In genomic region chr1:21334214-21335087, GRCh38 we compare ENCODE assay signal across 8 cellular contexts. TPM values are rescaled to one million over a fixed set of nuclear protein-coding genes. Genes with fewer than 3 reads are reported as not detected.
DNase-seq lines count a peak whose midpoint lies in the region; ATAC-seq and TF ChIP-seq lines count a peak whose summit lies in the region.

No MANE protein-coding gene starts in this region.

- peak; percentile 90 for TF ChIP-seq CTCF in WERI-Rb-1 (IDR thresholded peaks at IDR 0.05; ENCODE audit: low read depth, low read length)
- TF ChIP-seq CTCF in mammary epithelial cell (conservative IDR thresholded peaks at IDR 0.05 in 1 of 2, IDR thresholded peaks at IDR 0.05 in 1 of 2; ENCODE audit: extremely low read depth in 1 of 2, insufficient read depth in 1 of 2, low read depth in 1 of 2, low read length in 2 of 2) = peak; percentile 91 to 92

- H3K4me3 ChIP-seq in WERI-Rb-1 (ENCODE audit: low read depth, low read length) (no peak overlapping the region), mammary epithelial cell (replicated peaks in 1 of 3; ENCODE audit: insufficient read depth in 1 of 3, low read depth in 2 of 3, low read length in 3 of 3) (peak overlapping the region; percentile 25 to 46 (median 36))

- peaks cover 2% of the 10 kb centered on the region; the same call in 1 of the 2 replicates for H3K36me3 ChIP-seq in WERI-Rb-1
- no peaks in the 10 kb centered on the region for H3K36me3 ChIP-seq in mammary epithelial cell (ENCODE audit: insufficient read depth, low read length)

- intact Hi-C loops in mammary epithelial cell (cut with micrococcal nuclease) = loop anchor here (1.0 to 2.0 kb wide), 7 partner anchors 10 to 102 kb away; partner anchors contain the start of gene ECE1

- DNase-seq in EH (ENCODE audit: low read depth) (peak; percentile 98), KG1 (lab: John Stamatoyannopoulos, UW) (peak; percentile 84), WERI-Rb-1 (peak; percentile 56), mammary epithelial cell (peak; percentile 90), left kidney (ENCODE audit: low read depth, low spot score) (peak; percentile 75), NCI-H345 treated with DMSO at 0.1 percent for 48 hours (lab: John Stamatoyannopoulos, UW; ENCODE audit: unreplicated experiment) (no peak)
- peak; percentile 73 for DNase-seq in stimulated activated CD4-positive, alpha-beta T cell treated with anti-CD3 and anti-CD28 coated beads, Interleukin-4, amount 100 ng/mL, for 24 hours

- dilution Hi-C loops in mammary epithelial cell (cut with HindIII; ENCODE audit: low sequenced_read_pairs) = loop anchor here (5.0 kb wide), 1 partner anchor 42 kb away; the partner anchor contains the start of gene ECE1

- H4K20me1 ChIP-seq in mammary epithelial cell (ENCODE audit: insufficient read depth, low read length) = no peaks in the 10 kb centered on the region

- H3K27me3 ChIP-seq in WERI-Rb-1 (ENCODE audit: insufficient read depth, low read depth, severe bottlenecking) (no peaks in the 10 kb centered on the region), mammary epithelial cell (ENCODE audit: insufficient read depth, low read length) (no peaks in the 10 kb centered on the region)

- BruUV-seq in mammary epithelial cell (replicated peaks; lab: Mats Ljungman, UMichigan) = no TSS peak

- peak overlapping the region; percentile 63 for H3K9ac ChIP-seq in mammary epithelial cell (ENCODE audit: insufficient read depth, low read length)

- no peaks in the 10 kb centered on the region for H3K9me3 ChIP-seq in WERI-Rb-1 (ENCODE audit: severe bottlenecking)
- H3K9me3 ChIP-seq in mammary epithelial cell (replicated peaks; ENCODE audit: insufficient read depth, low read length) = no peaks in the 10 kb centered on the region

- peak overlapping the region; percentile 70 for H2AFZ ChIP-seq in mammary epithelial cell (ENCODE audit: low read depth, low read length)

- peaks cover 54% of the 10 kb centered on the region for H3K79me2 ChIP-seq in mammary epithelial cell (ENCODE audit: insufficient read depth, low read length)

- peak overlapping the region; percentile 83 for H3K4me2 ChIP-seq in mammary epithelial cell (ENCODE audit: insufficient read depth, low read depth, low read length)

- in situ Hi-C loops in mammary epithelial cell (cut with MboI; ENCODE audit: low sequenced_read_pairs in 2 of 2) = no loop called here

- peaks cover 33% of the 10 kb centered on the region for H3K4me1 ChIP-seq in mammary epithelial cell (ENCODE audit: insufficient read depth, low read length)

- H3K27ac ChIP-seq in WERI-Rb-1 = no peak overlapping the region
- H3K27ac ChIP-seq in mammary epithelial cell (ENCODE audit: insufficient read depth, low read depth, low read length) = peak overlapping the region; percentile 48

- 3% methylated on average over 15 of the region's 20 CpGs for WGBS in mammary epithelial cell (ENCODE audit: low coverage, missing lambda C conversion rate)

- ATAC-seq in GM21717 (IDR thresholded peaks at IDR 0.05; ENCODE audit: unreplicated experiment) = peak; percentile 68

- CTCF ChIA-PET in mammary epithelial cell (lab: Charles Lee; ENCODE audit: low non-redundant PET) = interaction anchor here (0.6 to 0.9 kb wide), 4 partner anchors 16 to 79 kb away, joined by 3 to 4 read pairs (median 3); no protein-coding TSS in a partner anchor

RNA-seq across cellular contexts. Expression of gene ECE1, which starts 44.2 kb away (rescaled TPM):
- total RNA-seq in mammary epithelial cell = 100 to 1,000 TPM in 1 of 2 donors, 10 to 100 TPM in 1; 86.3 to 153 TPM
- 65.7 TPM for polyA plus RNA-seq in mammary epithelial cell
- polyA minus RNA-seq in mammary epithelial cell = 75.5 TPM
